In the genomic region with DNA sequence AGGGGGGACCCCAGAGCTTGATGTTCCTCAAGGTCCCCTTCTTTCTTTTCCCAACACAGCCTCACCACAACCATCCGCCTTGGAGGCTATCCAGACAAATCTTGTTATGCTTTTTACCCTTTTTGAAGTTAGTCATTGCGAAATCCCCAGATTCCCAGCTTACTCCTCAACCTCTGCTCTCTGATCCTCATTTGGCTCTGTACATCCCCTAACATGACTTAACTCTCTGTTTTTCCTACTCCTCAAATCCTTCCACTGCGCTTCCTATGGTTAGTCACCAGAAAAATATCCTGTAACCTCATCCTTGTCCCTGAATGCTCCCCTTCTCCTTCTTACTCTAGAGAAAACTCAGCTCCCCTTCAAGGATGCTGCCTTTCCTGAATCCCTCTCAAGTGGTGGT, we compare ENCODE assay signal across 16 cellular contexts.
DNase-seq lines count a peak whose midpoint lies in the region; TF ChIP-seq lines count a peak whose summit lies in the region.
"Had no signal": no experiment of that assay in that cellular context is flagged by ENCODE, and none has a peak within 500 bp of the region (broad histone marks: within the 10 kb centered on the region; RNA-seq: fewer than 3 reads in every experiment).

No MANE protein-coding gene starts in this region.

- no peaks in the 10 kb centered on the region for H3K9me3 Mint-ChIP-seq in activated naive CD4-positive, alpha-beta T cell treated with anti-CD3 and anti-CD28 coated beads for 36 hours

- no peak overlapping the region for H3K4me3 Mint-ChIP-seq in activated naive CD4-positive, alpha-beta T cell treated with anti-CD3 and anti-CD28 coated beads for 36 hours
- H3K4me3 Mint-ChIP-seq: activated CD8-positive, alpha-beta memory T cell treated with anti-CD3 and anti-CD28 coated beads, Interleukin-2, amount 10 ng/mL, durations not matched to agents 7 days and 5 days had no signal

- no peaks in the 10 kb centered on the region for H3K4me1 Mint-ChIP-seq in activated naive CD4-positive, alpha-beta T cell treated with anti-CD3 and anti-CD28 coated beads for 36 hours (ENCODE audit: low read depth)
- H3K4me1 Mint-ChIP-seq: activated CD8-positive, alpha-beta memory T cell treated with anti-CD3 and anti-CD28 coated beads, Interleukin-2, amount 10 ng/mL, durations not matched to agents 7 days and 5 days had no signal

- H2AFZ ChIP-seq in smooth muscle cell (ENCODE audit: low read depth) = no peak overlapping the region

- no peaks in the 10 kb centered on the region for H4K20me1 ChIP-seq in smooth muscle cell (ENCODE audit: low read depth)

- no peaks in the 10 kb centered on the region for H3F3A ChIP-seq in smooth muscle cell (ENCODE audit: low read depth)

- peaks cover 3% of the 10 kb centered on the region for H3K27me3 ChIP-seq in smooth muscle cell (ENCODE audit: low read depth)
- H3K27me3 ChIP-seq in effector memory CD4-positive, alpha-beta T cell (replicated peaks; ENCODE audit: control insufficient read depth, insufficient read depth, low read length, poor library complexity, severe bottlenecking) = no peaks in the 10 kb centered on the region

- CTCF ChIA-PET in activated naive CD4-positive, alpha-beta T cell treated with anti-CD3 and anti-CD28 coated beads for 36 hours (lab: Charles Lee) = interaction anchor here (0.6 kb wide), 1 partner anchor 168 kb away, joined by 3 read pairs; no protein-coding TSS in a partner anchor

- peak; percentile 60 for DNase-seq in DMS79 treated with DMSO at 0.1 percent for 48 hours (lab: John Stamatoyannopoulos, UW)
- no peak for DNase-seq in DMS79 (lab: John Stamatoyannopoulos, UW)
- DNase-seq in SW480 (ENCODE audit: low spot score) = peak; percentile 78
- peak; percentile 67 for DNase-seq in fibroblast of peridontal ligament (ENCODE audit: extremely low read depth)
- no peak for DNase-seq in smooth muscle cell (lab: John Stamatoyannopoulos, UW; ENCODE audit: unreplicated experiment)
- no peak for DNase-seq in activated effector memory CD4-positive, alpha-beta T cell treated with Interleukin-2 at 50 U/mL for 16 hours
- no peak for DNase-seq in effector memory CD4-positive, alpha-beta T cell
- no peak for DNase-seq in activated naive CD4-positive, alpha-beta T cell treated with anti-CD3 and anti-CD28 coated beads for 36 hours
- DNase-seq: activated CD8-positive, alpha-beta memory T cell treated with anti-CD3 and anti-CD28 coated beads, Interleukin-2, amount 10 ng/mL, durations not matched to agents 7 days and 5 days; activated naive CD4-positive, alpha-beta T cell; NCI-H1092 treated with DMSO at 0.1 percent for 48 hours; NCI-H345; small intestine had no signal

- no peak overlapping the region for H3K27ac Mint-ChIP-seq in activated naive CD4-positive, alpha-beta T cell treated with anti-CD3 and anti-CD28 coated beads for 36 hours
- H3K27ac Mint-ChIP-seq: activated CD8-positive, alpha-beta memory T cell treated with anti-CD3 and anti-CD28 coated beads, Interleukin-2, amount 10 ng/mL, durations not matched to agents 7 days and 5 days had no signal

- H3K27me3 Mint-ChIP-seq in activated naive CD4-positive, alpha-beta T cell treated with anti-CD3 and anti-CD28 coated beads for 36 hours (ENCODE audit: low read depth) = peaks cover 9% of the 10 kb centered on the region

- H3K27ac ChIP-seq in smooth muscle cell (ENCODE audit: low read depth) = peak overlapping the region; percentile 47
- H3K27ac ChIP-seq in effector memory CD4-positive, alpha-beta T cell (ENCODE audit: insufficient read depth, low read length, poor library complexity, severe bottlenecking) = no peak overlapping the region
- H3K27ac ChIP-seq: 22Rv1, epithelial cell of prostate had no signal

- no peak overlapping the region for H3K4me3 ChIP-seq in smooth muscle cell
- no peak overlapping the region for H3K4me3 ChIP-seq in effector memory CD4-positive, alpha-beta T cell (ENCODE audit: insufficient read depth, low read depth, low read length, poor library complexity, severe bottlenecking)
- H3K4me3 ChIP-seq: lung had no signal

- H3K79me2 ChIP-seq in smooth muscle cell (ENCODE audit: low read depth) = no peaks in the 10 kb centered on the region

- intact Hi-C loops in activated naive CD4-positive, alpha-beta T cell treated with anti-CD3 and anti-CD28 coated beads for 36 hours (cut with micrococcal nuclease) = no loop called here

- no peak overlapping the region for H3K9ac ChIP-seq in smooth muscle cell (ENCODE audit: low read depth)

- peak overlapping the region; percentile 16 for H3K4me2 ChIP-seq in smooth muscle cell

- no peak for TF ChIP-seq CTCF in smooth muscle cell (IDR thresholded peaks at IDR 0.05; ENCODE audit: borderline replicate concordance, insufficient read depth, poor library complexity, severe bottlenecking)

- no peaks in the 10 kb centered on the region for H3K36me3 ChIP-seq in smooth muscle cell (ENCODE audit: low read depth)
- H3K36me3 ChIP-seq in effector memory CD4-positive, alpha-beta T cell (ENCODE audit: control insufficient read depth, insufficient read depth, low read length) = no peaks in the 10 kb centered on the region

- H3K36me3 Mint-ChIP-seq in activated naive CD4-positive, alpha-beta T cell treated with anti-CD3 and anti-CD28 coated beads for 36 hours (ENCODE audit: low read depth) = no peaks in the 10 kb centered on the region
- H3K36me3 Mint-ChIP-seq: activated CD8-positive, alpha-beta memory T cell treated with anti-CD3 and anti-CD28 coated beads, Interleukin-2, amount 10 ng/mL, durations not matched to agents 7 days and 5 days had no signal

- WGBS in smooth muscle cell (ENCODE audit: low lambda C conversion rate) = 32% methylated on average over 3 of the region's 3 CpGs

- no peaks in the 10 kb centered on the region for H3K4me1 ChIP-seq in smooth muscle cell (ENCODE audit: low read depth)
- H3K4me1 ChIP-seq in effector memory CD4-positive, alpha-beta T cell (ENCODE audit: control insufficient read depth, insufficient read depth, low read length, poor library complexity, severe bottlenecking) = no peaks in the 10 kb centered on the region

- H3K9me3 ChIP-seq in smooth muscle cell (replicated peaks; ENCODE audit: low read depth) = no peaks in the 10 kb centered on the region
- H3K9me3 ChIP-seq in effector memory CD4-positive, alpha-beta T cell (ENCODE audit: control insufficient read depth, low read length) = no peaks in the 10 kb centered on the region

Comparison
In these comparisons a context has a peak if more than half of its experiments do, and no peak if none do; other contexts are left out.
1. DNase-seq: peak in DMS79 treated with DMSO at 0.1 percent for 48 hours (single experiment), SW480 (single experiment) and fibroblast of peridontal ligament (single experiment); none in DMS79 (single experiment), smooth muscle cell (single experiment), activated effector memory CD4-positive, alpha-beta T cell treated with Interleukin-2 at 50 U/mL for 16 hours (single experiment), effector memory CD4-positive, alpha-beta T cell (0 of 3) and activated naive CD4-positive, alpha-beta T cell treated with anti-CD3 and anti-CD28 coated beads for 36 hours (single experiment).